ENCODE assay signal across 17 cellular contexts in the genomic region with DNA sequence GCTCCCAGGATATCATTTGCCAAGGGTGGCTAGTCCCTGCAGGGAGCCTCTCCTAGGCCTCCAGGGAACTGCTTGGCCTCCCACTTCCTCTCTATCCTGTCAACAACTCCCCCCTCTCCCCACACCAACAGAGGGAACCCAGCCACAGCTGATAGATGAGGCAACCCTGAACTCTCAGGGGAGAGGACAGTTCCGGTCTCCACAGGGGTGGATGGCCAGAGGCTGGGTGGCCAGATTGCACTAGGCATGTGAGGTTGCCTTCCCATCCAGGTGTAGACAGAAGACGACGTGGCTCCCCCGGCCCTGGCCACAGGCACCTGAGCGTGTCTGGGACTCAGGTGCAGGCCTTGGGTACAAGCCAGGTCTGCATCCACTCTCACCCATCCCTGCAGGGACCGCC. TPM values are rescaled to one million over a fixed set of nuclear protein-coding genes. Genes with fewer than 3 reads are reported as not detected.
DNase-seq lines count a peak whose midpoint lies in the region; ATAC-seq and TF ChIP-seq lines count a peak whose summit lies in the region.
"Had no signal": no experiment of that assay in that cellular context is flagged by ENCODE, and none has a peak within 500 bp of the region (broad histone marks: within the 10 kb centered on the region; RNA-seq: fewer than 3 reads in every experiment).

No MANE protein-coding gene starts in this region.

- no peak overlapping the region for H3K18ac ChIP-seq in mesendoderm (ENCODE audit: low read length)

- intact Hi-C loops in testis (cut with DNase I; ENCODE audit: low total_unique reads) = no loop called here

- no peak overlapping the region for H4K8ac ChIP-seq in mesendoderm (ENCODE audit: low read depth, low read length)

- no peak overlapping the region for H2BK120ac ChIP-seq in mesendoderm (ENCODE audit: low read depth, low read length)

- peak; percentile 17 for DNase-seq in activated CD8-positive, alpha-beta memory T cell treated with anti-CD3 and anti-CD28 coated beads for 24 hours
- DNase-seq in activated CD8-positive, alpha-beta memory T cell treated with anti-CD3 and anti-CD28 coated beads, Interleukin-2, amount 50 U/mL, for 4 hours = no peak
- peak; percentile 23 for DNase-seq in NCI-H510A (lab: John Stamatoyannopoulos, UW)
- DNase-seq in coronary artery (ENCODE audit: low spot score) = peak; percentile 69
- peak; percentile 12 for DNase-seq in testis
- DNase-seq in SW480 (ENCODE audit: low spot score) = no peak
- DNase-seq in mesendoderm = no peak
- DNase-seq: ACHN; activated B cell treated with CpG ODN at 0.5 μM for 24 hours; CD8-positive, alpha-beta memory T cell; KG1; naive B cell; NCI-H1694; stimulated activated naive CD8-positive, alpha-beta T cell treated with anti-CD3 and anti-CD28 coated beads, Interleukin-15, amount 100 ng/mL, for 72 hours had no signal

- H3K4ac ChIP-seq in mesendoderm (ENCODE audit: low read depth, low read length) = no peak overlapping the region

- H3K27me3 ChIP-seq in testis = no peaks in the 10 kb centered on the region
- no peaks in the 10 kb centered on the region for H3K27me3 ChIP-seq in mesendoderm (ENCODE audit: insufficient read depth, low read length, poor library complexity)
- H3K27me3 ChIP-seq: vagina had no signal

- no peaks in the 10 kb centered on the region for H3K79me2 ChIP-seq in mesendoderm (ENCODE audit: control insufficient read depth, insufficient read depth, low read length)

- no peak overlapping the region for H4K5ac ChIP-seq in mesendoderm (ENCODE audit: low read length)

- 71 to 87% methylated on average over 5 to 6 of the region's 6 CpGs for WGBS in testis, 2 donors
- no CpG with 5 or more reads among the region's 6 CpGs for WGBS in mesendoderm (ENCODE audit: extremely low coverage, insufficient coverage, low lambda C conversion rate)

- H3K4me1 ChIP-seq in testis (peaks cover 34% of the 10 kb centered on the region), mesendoderm (ENCODE audit: control insufficient read depth, low read depth, low read length) (no peaks in the 10 kb centered on the region)
- H3K4me1 ChIP-seq: vagina had no signal

- no peak overlapping the region for H2BK15ac ChIP-seq in mesendoderm (replicated peaks; ENCODE audit: low read depth)

- no peak overlapping the region for H3K4me3 ChIP-seq in coronary artery
- H3K4me3 ChIP-seq in testis = no peak overlapping the region
- no peak overlapping the region for H3K4me3 ChIP-seq in mesendoderm (ENCODE audit: low read length)
- H3K4me3 ChIP-seq: vagina had no signal

- no peaks in the 10 kb centered on the region for H3K9me3 ChIP-seq in testis
- H3K9me3 ChIP-seq: vagina had no signal

- H3K36me3 ChIP-seq in testis (ENCODE audit: low read depth, missing control alignments) (no peaks in the 10 kb centered on the region), mesendoderm (ENCODE audit: control insufficient read depth, insufficient read depth, low read length) (no peaks in the 10 kb centered on the region)
- H3K36me3 ChIP-seq: vagina had no signal

- H3K56ac ChIP-seq in mesendoderm (ENCODE audit: low read length) = no peak overlapping the region

- TF ChIP-seq POLR2A in testis (IDR thresholded peaks at IDR 0.05) = no peak

- TF ChIP-seq CTCF in coronary artery (IDR thresholded peaks at IDR 0.05) (no peak), testis (IDR thresholded peaks at IDR 0.05) (no peak)

- H3K79me1 ChIP-seq in mesendoderm (ENCODE audit: low read length) = no peaks in the 10 kb centered on the region

- H2AK5ac ChIP-seq in mesendoderm (ENCODE audit: low read length) = no peak overlapping the region

- H2BK5ac ChIP-seq in mesendoderm (ENCODE audit: low read length) = no peak overlapping the region

- H3K9ac ChIP-seq in mesendoderm (ENCODE audit: low read length) = no peak overlapping the region

- H3K27ac ChIP-seq in coronary artery (no peak overlapping the region), testis (peak overlapping the region; percentile 72 to 74), mesendoderm (ENCODE audit: low read depth, low read length) (no peak overlapping the region)
- H3K27ac ChIP-seq: vagina had no signal

- H3K23ac ChIP-seq in mesendoderm (ENCODE audit: low read length) = no peak overlapping the region

- H3K4me2 ChIP-seq in mesendoderm (ENCODE audit: low read length) = no peak overlapping the region

- no peak for ATAC-seq in HG03460 (IDR thresholded peaks at IDR 0.05; ENCODE audit: unreplicated experiment)
- ATAC-seq: esophagus mucosa; stimulated activated naive CD8-positive, alpha-beta T cell treated with anti-CD3 and anti-CD28 coated beads, Interleukin-15, amount 100 ng/mL, for 72 hours had no signal

RNA-seq across cellular contexts. Expression of gene TOR1AIP2, which starts 53.3 kb away (rescaled TPM):
- total RNA-seq in testis = 10 to 100 TPM; 71.5 to 90.4 TPM
- polyA plus RNA-seq in testis (ENCODE audit: insufficient read depth, low read depth, low replicate concordance) = 25.9 TPM
- polyA plus RNA-seq in mesendoderm (2013, experiment 1 of 2) = 33.9 TPM
- polyA plus RNA-seq in mesendoderm (2013, experiment 2 of 2) = 33.6 TPM

RNA-seq across cellular contexts. Expression of gene TOR1AIP1, which starts 57.8 kb away (rescaled TPM):
- 10 to 100 TPM; 62.7 to 63.7 TPM for total RNA-seq in testis
- polyA plus RNA-seq in testis (ENCODE audit: insufficient read depth, low read depth, low replicate concordance) = 72.3 TPM
- polyA plus RNA-seq in mesendoderm (2013, experiment 1 of 2) = 27.5 TPM
- 27.6 TPM for polyA plus RNA-seq in mesendoderm (2013, experiment 2 of 2)

Comparison
In these comparisons a context has a peak if more than half of its experiments do, and no peak if none do; other contexts are left out.
1. DNase-seq: peak in activated CD8-positive, alpha-beta memory T cell treated with anti-CD3 and anti-CD28 coated beads for 24 hours (single experiment), NCI-H510A (single experiment), coronary artery (single experiment) and testis (single experiment); none in activated CD8-positive, alpha-beta memory T cell treated with anti-CD3 and anti-CD28 coated beads, Interleukin-2, amount 50 U/mL, for 4 hours (single experiment), SW480 (single experiment) and mesendoderm (single experiment).
2. H3K27ac ChIP-seq: peak in testis (2 of 2); none in coronary artery (0 of 2) and mesendoderm (single experiment).